In the genomic region with DNA sequence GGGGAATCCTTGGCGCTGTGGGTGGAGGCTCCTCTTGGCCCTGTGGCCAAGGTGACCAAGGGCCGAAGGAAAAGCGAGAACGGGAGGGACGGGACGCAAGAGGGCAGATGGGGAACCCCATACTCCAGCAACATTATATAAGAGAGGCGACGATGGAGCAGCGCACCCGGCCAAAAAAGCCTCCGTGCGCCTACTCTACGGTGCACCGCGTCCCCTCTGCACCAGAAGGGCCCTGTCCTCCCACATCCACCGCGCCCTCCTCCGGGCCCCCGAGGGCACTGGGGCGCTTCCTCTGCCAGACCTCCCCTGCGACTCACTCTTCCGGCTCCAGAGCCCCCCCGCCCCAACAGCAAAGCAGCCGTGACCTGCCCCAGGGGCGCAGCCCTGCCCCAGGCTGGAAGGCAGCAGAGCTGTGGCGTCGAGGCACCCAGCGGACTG, we compare ENCODE assay signal across 9 cellular contexts. TPM values are rescaled to one million over a fixed set of nuclear protein-coding genes. Genes with fewer than 3 reads are reported as not detected.
A peak's percentile ranks its signal among the peaks of the same experiment; 100 is the strongest.
DNase-seq lines count a peak whose midpoint lies in the region; ATAC-seq, FAIRE-seq and TF ChIP-seq lines count a peak whose summit lies in the region.
"Had no signal": no experiment of that assay in that cellular context is flagged by ENCODE, and none has a peak within 500 bp of the region (broad histone marks: within the 10 kb centered on the region; RNA-seq: fewer than 3 reads in every experiment).

No MANE protein-coding gene starts in this region.

- POLR2A ChIA-PET in OCI-LY7 (lab: Charles Lee) = interaction anchor here (0.5 kb wide), 1 partner anchor 804 kb away, joined by 4 read pairs; no protein-coding TSS in a partner anchor

- ATAC-seq in HG02588 (IDR thresholded peaks at IDR 0.05; ENCODE audit: unreplicated experiment) (peak; percentile 25), left lung (peak; percentile 35)

- no peaks in the 10 kb centered on the region for H3K9me3 ChIP-seq in OCI-LY7 (ENCODE audit: low read length)
- no peaks in the 10 kb centered on the region for H3K9me3 ChIP-seq in astrocyte (ENCODE audit: insufficient read depth, low read depth, low read length)
- H3K9me3 ChIP-seq in left lung = no peaks in the 10 kb centered on the region

- H3K27ac Mint-ChIP-seq in astrocyte (ENCODE audit: unreplicated experiment) = no peak overlapping the region

- FAIRE-seq in astrocyte (lab: Jason Lieb, UNC) = no peak
- FAIRE-seq: TTC549 had no signal

- in situ Hi-C loops in GM13977 (cut with MboI; ENCODE audit: low pct_unique_long_range_greater_than_20kb, low sequenced_read_pairs, unreplicated experiment) = no loop called here

- H3K4me3 ChIP-seq in OCI-LY7 (ENCODE audit: low read depth, low read length, poor library complexity, severe bottlenecking) (no peak overlapping the region), astrocyte (ENCODE audit: insufficient read depth, low read depth, low read length) (peak overlapping the region; percentile 31), left lung (peak overlapping the region; percentile 55 to 73)

- H3K27me3 ChIP-seq in astrocyte (ENCODE audit: insufficient read depth, low read length) = peaks cover 11% of the 10 kb centered on the region
- no peaks in the 10 kb centered on the region for H3K27me3 ChIP-seq in left lung

- H3K36me3 ChIP-seq in OCI-LY7 (ENCODE audit: insufficient read depth, low read length) (no peaks in the 10 kb centered on the region), astrocyte (ENCODE audit: insufficient read depth, low read length) (no peaks in the 10 kb centered on the region), left lung (no peaks in the 10 kb centered on the region)

- H2AFZ ChIP-seq in OCI-LY7 (ENCODE audit: low read length) (no peak overlapping the region), astrocyte (ENCODE audit: low read depth, low read length) (peak overlapping the region; percentile 81)

- TF ChIP-seq CTCF in GM13977 (IDR thresholded peaks at IDR 0.05; ENCODE audit: extremely low read depth, insufficient read depth, missing control alignments) = no peak
- TF ChIP-seq CTCF in OCI-LY7 (conservative IDR thresholded peaks at IDR 0.05; ENCODE audit: low read length) = no peak
- no peak for TF ChIP-seq CTCF in astrocyte (IDR thresholded peaks at IDR 0.05; ENCODE audit: insufficient read depth, low read depth, low read length)
- no peak for TF ChIP-seq CTCF in left lung (IDR thresholded peaks at IDR 0.05)

- DNase-seq in GM13977 (ENCODE audit: low spot score) = peak; percentile 47
- DNase-seq in OCI-LY7 (ENCODE audit: low spot score) = no peak
- DNase-seq in astrocyte (ENCODE audit: low read depth) = no peak
- DNase-seq in left lung = peak; percentile 41 to 85
- peak; percentile 35 for DNase-seq in stimulated activated CD8-positive, alpha-beta memory T cell treated with anti-CD3 and anti-CD28 coated beads, Interleukin-4, amount 100 ng/mL, for 24 hours (ENCODE audit: low read depth)
- DNase-seq in NCI-H510A treated with DMSO at 0.1 percent for 48 hours (lab: John Stamatoyannopoulos, UW) = no peak
- no peak for DNase-seq in NCI-H2107 treated with DMSO at 0.1 percent for 48 hours (lab: John Stamatoyannopoulos, UW; ENCODE audit: unreplicated experiment)

- no peaks in the 10 kb centered on the region for H4K20me1 ChIP-seq in OCI-LY7 (ENCODE audit: insufficient read depth, low read length)
- no peaks in the 10 kb centered on the region for H4K20me1 ChIP-seq in astrocyte (ENCODE audit: insufficient read depth, low read length)

- intact Hi-C loops in OCI-LY7 (cut with micrococcal nuclease; ENCODE audit: unreplicated experiment) (no loop called here), left lung (cut with DNase I) (no loop called here)

- H3K79me2 ChIP-seq in OCI-LY7 (ENCODE audit: insufficient read depth, low read depth, low read length) (no peaks in the 10 kb centered on the region), astrocyte (ENCODE audit: insufficient read depth, low read length) (no peaks in the 10 kb centered on the region)

- H3K4me2 ChIP-seq in OCI-LY7 (ENCODE audit: low read length) = peak overlapping the region; percentile 32; the same call in 1 of the 2 replicates
- H3K4me2 ChIP-seq in astrocyte (ENCODE audit: low read length) = peak overlapping the region; percentile 81

- CTCF ChIA-PET in OCI-LY7 (lab: Charles Lee; ENCODE audit: unreplicated experiment) = no interaction called here

- peaks cover 58% of the 10 kb centered on the region for H3K27me3 Mint-ChIP-seq in astrocyte (ENCODE audit: low read depth, unreplicated experiment)

- no peaks in the 10 kb centered on the region for H3K36me3 Mint-ChIP-seq in astrocyte (ENCODE audit: low read depth, unreplicated experiment)

- H3K4me1 ChIP-seq in OCI-LY7 (ENCODE audit: insufficient read depth, low read length, poor library complexity, severe bottlenecking) (no peaks in the 10 kb centered on the region), astrocyte (ENCODE audit: insufficient read depth, low read length) (peaks cover 4% of the 10 kb centered on the region), left lung (peaks cover 0 to 29% of the 10 kb centered on the region in 2 donors)

- H3K9ac ChIP-seq in astrocyte (ENCODE audit: low read length) = no peak overlapping the region

- H3K9me3 Mint-ChIP-seq in astrocyte (ENCODE audit: unreplicated experiment) = no peaks in the 10 kb centered on the region

- peaks cover 3% of the 10 kb centered on the region for H3K4me1 Mint-ChIP-seq in astrocyte (ENCODE audit: low read depth, unreplicated experiment)

- H3K27ac ChIP-seq in OCI-LY7 (ENCODE audit: low read depth, low read length, poor library complexity, severe bottlenecking) (no peak overlapping the region), astrocyte (ENCODE audit: low read depth, low read length) (no peak overlapping the region), left lung (peak overlapping the region; percentile 31 to 86)

- H3K9me2 ChIP-seq in OCI-LY7 (ENCODE audit: insufficient read depth, low read length) = no peaks in the 10 kb centered on the region

- H3K4me3 Mint-ChIP-seq in astrocyte (ENCODE audit: unreplicated experiment) = peak overlapping the region; percentile 31

- no TSS peak for BruUV-seq in OCI-LY7 (replicated peaks; lab: Mats Ljungman, UMichigan)

RNA-seq across cellular contexts. Expression of gene LY75, which starts 0.4 kb away (rescaled TPM):
- not detected in 2 replicates for total RNA-seq in OCI-LY7 (2014; rRNA removed; shearing (Covaris generic))
- total RNA-seq in OCI-LY7 (2022) = not detected in 2 replicates
- 0.22 and 0.25 TPM in 2 replicates for total RNA-seq in astrocyte
- 1 to 10 TPM; 7.6 to 10.0 TPM for total RNA-seq in left lung

Comparison
In these comparisons a context has a peak if more than half of its experiments do, and no peak if none do; other contexts are left out.
1. DNase-seq: peak in GM13977 (single experiment), left lung (2 of 2) and stimulated activated CD8-positive, alpha-beta memory T cell treated with anti-CD3 and anti-CD28 coated beads, Interleukin-4, amount 100 ng/mL, for 24 hours (single experiment); none in OCI-LY7 (single experiment), astrocyte (single experiment), NCI-H510A treated with DMSO at 0.1 percent for 48 hours (single experiment) and NCI-H2107 treated with DMSO at 0.1 percent for 48 hours (single experiment).
2. H3K27ac ChIP-seq: peak in left lung (2 of 2); none in OCI-LY7 (single experiment) and astrocyte (single experiment).